16 cellular contexts compared by ENCODE assay signal in genomic region chr4:16056681-16057400, GRCh38. TPM values are rescaled to one million over a fixed set of nuclear protein-coding genes. Genes with fewer than 3 reads are reported as not detected.
DNase-seq lines count a peak whose midpoint lies in the region; ATAC-seq and TF ChIP-seq lines count a peak whose summit lies in the region.
"Had no signal": no experiment of that assay in that cellular context is flagged by ENCODE, and none has a peak within 500 bp of the region (broad histone marks: within the 10 kb centered on the region; RNA-seq: fewer than 3 reads in every experiment).

No MANE protein-coding gene starts in this region.

- H3K9me3 Mint-ChIP-seq in stimulated activated naive B cell treated with anti-CD40 and anti-IgM and Interleukin-4, amounts not matched to agents 10 μg/mL and 1 μg/mL and 100 μg/mL, for 72 hours = no peaks in the 10 kb centered on the region
- H3K9me3 Mint-ChIP-seq: activated T-cell treated with anti-CD3 and anti-CD28 coated beads, Interleukin-2, amount 50 U/mL, for 4 hours; mesothelial cell of epicardium had no signal

- TF ChIP-seq EP300 in suprapubic skin (IDR thresholded peaks at IDR 0.05) (no peak), gastroesophageal sphincter (IDR thresholded peaks at IDR 0.05) (no peak)

- peaks cover 3% of the 10 kb centered on the region for H3K4me1 ChIP-seq in suprapubic skin
- peaks cover 0 to 2% (median 0%) of the 10 kb centered on the region in 3 donors for H3K4me1 ChIP-seq in gastroesophageal sphincter
- H3K4me1 ChIP-seq: testis had no signal

- H3K4me3 Mint-ChIP-seq in stimulated activated naive B cell treated with anti-CD40 and anti-IgM and Interleukin-4, amounts not matched to agents 10 μg/mL and 1 μg/mL and 100 μg/mL, for 72 hours = no peak overlapping the region
- H3K4me3 Mint-ChIP-seq: activated T-cell treated with anti-CD3 and anti-CD28 coated beads, Interleukin-2, amount 50 U/mL, for 4 hours; IgD-negative memory B cell; mesothelial cell of epicardium had no signal

- peaks cover 20 to 31% of the 10 kb centered on the region in 2 donors for H3K27me3 Mint-ChIP-seq in stimulated activated naive B cell treated with anti-CD40 and anti-IgM and Interleukin-4, amounts not matched to agents 10 μg/mL and 1 μg/mL and 100 μg/mL, for 72 hours

- H3K36me3 ChIP-seq in suprapubic skin = no peaks in the 10 kb centered on the region
- no peaks in the 10 kb centered on the region for H3K36me3 ChIP-seq in gastroesophageal sphincter

- no peaks in the 10 kb centered on the region for H3K36me3 Mint-ChIP-seq in stimulated activated naive B cell treated with anti-CD40 and anti-IgM and Interleukin-4, amounts not matched to agents 10 μg/mL and 1 μg/mL and 100 μg/mL, for 72 hours
- H3K36me3 Mint-ChIP-seq: IgD-negative memory B cell, mesothelial cell of epicardium had no signal

- intact Hi-C loops in left ventricle myocardium superior (cut with micrococcal nuclease) = no loop called here

- H3K27me3 ChIP-seq in suprapubic skin = no peaks in the 10 kb centered on the region
- no peaks in the 10 kb centered on the region for H3K27me3 ChIP-seq in gastroesophageal sphincter
- H3K27me3 ChIP-seq: testis had no signal

- 50% methylated on average over 11 of the region's 11 CpGs for WGBS in suprapubic skin
- WGBS in gastroesophageal sphincter (ENCODE audit: low coverage in 1 of 2), 2 donors = 46 to 49% methylated on average over 8 to 10 of the region's 11 CpGs

- peaks cover 17 to 22% of the 10 kb centered on the region in 2 donors for H3K4me1 Mint-ChIP-seq in stimulated activated naive B cell treated with anti-CD40 and anti-IgM and Interleukin-4, amounts not matched to agents 10 μg/mL and 1 μg/mL and 100 μg/mL, for 72 hours
- H3K4me1 Mint-ChIP-seq: IgD-negative memory B cell had no signal

- peak overlapping the region; percentile 6 for H3K27ac ChIP-seq in suprapubic skin
- no peak overlapping the region for H3K27ac ChIP-seq in gastroesophageal sphincter
- H3K27ac ChIP-seq: 22Rv1, testis had no signal

- DNase-seq in NCI-H187 treated with DMSO at 0.1 percent for 48 hours (lab: John Stamatoyannopoulos, UW) (peak; percentile 34), NCI-H187 (lab: John Stamatoyannopoulos, UW) (no peak), SK-N-DZ (ENCODE audit: low spot score) (peak; percentile 62), left ventricle myocardium superior (peak; percentile 34), suprapubic skin (ENCODE audit: low spot score in 2 of 2) (no peak)
- no peak for DNase-seq in stimulated activated naive B cell treated with anti-CD40 and anti-IgM and Interleukin-4, amounts not matched to agents 10 μg/mL and 1 μg/mL and 100 μg/mL, for 72 hours
- DNase-seq: activated CD4-positive, CD25-positive, alpha-beta regulatory T cell; activated T-cell treated with anti-CD3 and anti-CD28 coated beads, Interleukin-2, amount 50 U/mL, for 4 hours; H7; NCI-H226; testis had no signal

- no peak for TF ChIP-seq CTCF in suprapubic skin (IDR thresholded peaks at IDR 0.05)
- no peak for TF ChIP-seq CTCF in gastroesophageal sphincter (IDR thresholded peaks at IDR 0.05)

- H3K9me3 ChIP-seq in suprapubic skin (no peaks in the 10 kb centered on the region), gastroesophageal sphincter (no peaks in the 10 kb centered on the region)
- H3K9me3 ChIP-seq: testis had no signal

- no peak overlapping the region for H3K27ac Mint-ChIP-seq in stimulated activated naive B cell treated with anti-CD40 and anti-IgM and Interleukin-4, amounts not matched to agents 10 μg/mL and 1 μg/mL and 100 μg/mL, for 72 hours
- H3K27ac Mint-ChIP-seq: IgD-negative memory B cell, mesothelial cell of epicardium had no signal

- H3K4me3 ChIP-seq in suprapubic skin (no peak overlapping the region), gastroesophageal sphincter (no peak overlapping the region)
- H3K4me3 ChIP-seq: testis had no signal

- peak; percentile 67 for ATAC-seq in left ventricle myocardium superior
- no peak for ATAC-seq in stimulated activated naive B cell treated with anti-CD40 and anti-IgM and Interleukin-4, amounts not matched to agents 10 μg/mL and 1 μg/mL and 100 μg/mL, for 72 hours (replicated peaks)
- no peak for ATAC-seq in gastroesophageal sphincter
- no peak for ATAC-seq in GM18870 (IDR thresholded peaks at IDR 0.05; ENCODE audit: unreplicated experiment)

- TF ChIP-seq POLR2A in suprapubic skin (IDR thresholded peaks at IDR 0.05) (no peak), gastroesophageal sphincter (IDR thresholded peaks at IDR 0.05) (no peak)

RNA-seq across cellular contexts. Expression of gene PROM1, which starts 27.0 kb away (rescaled TPM):
- polyA plus RNA-seq in SK-N-DZ (2014; cell fraction: cytosol; rRNA removed) = 22.5 and 25.8 TPM in 2 replicates
- polyA plus RNA-seq in SK-N-DZ (2014; cell fraction: nucleus; rRNA removed) = 25.7 and 41.1 TPM in 2 replicates
- 3.2 TPM for total RNA-seq in left ventricle myocardium superior
- total RNA-seq in suprapubic skin = 1 to 10 TPM; 3.4 to 9.0 (median 5.0) TPM
- 10 to 100 TPM in 1 of 4 donors, 1 to 10 TPM in 2, under 1 TPM in 1; 0.94 to 16.3 (median 4.4) TPM for total RNA-seq in gastroesophageal sphincter
- polyA plus RNA-seq: IgD-negative memory B cell had no signal

Comparison
In these comparisons a context has a peak if more than half of its experiments do, and no peak if none do; other contexts are left out.
1. DNase-seq: peak in NCI-H187 treated with DMSO at 0.1 percent for 48 hours (single experiment), SK-N-DZ (single experiment) and left ventricle myocardium superior (single experiment); none in NCI-H187 (0 of 2), suprapubic skin (0 of 2) and stimulated activated naive B cell treated with anti-CD40 and anti-IgM and Interleukin-4, amounts not matched to agents 10 μg/mL and 1 μg/mL and 100 μg/mL, for 72 hours (single experiment).